1 cellular context compared by ENCODE assay signal in genomic region chr22:19429950-19430889, GRCh38.
TF ChIP-seq lines count a peak whose summit lies in the region.

No MANE protein-coding gene starts in this region.

TF ChIP-seq in endothelial cell of umbilical vein, 7 proteins besides CTCF, POLR2A, EP300 and RAD21:
- no peak for TF ChIP-seq MAX (IDR thresholded peaks at IDR 0.05; ENCODE audit: insufficient read depth, insufficient read length)
- no peak for TF ChIP-seq POLR2AphosphoS5 (IDR thresholded peaks at IDR 0.05; ENCODE audit: insufficient read depth, low read depth, low read length)
- TF ChIP-seq MYC (IDR thresholded peaks at IDR 0.05; ENCODE audit: low read depth, low read length) = no peak
- no peak for TF ChIP-seq EZH2 (IDR thresholded peaks at IDR 0.05; ENCODE audit: borderline replicate concordance, low read depth, low read length, severe bottlenecking)
- TF ChIP-seq FOS (IDR thresholded peaks at IDR 0.05; ENCODE audit: borderline replicate concordance, insufficient read depth, low read length) = no peak
- no peak for TF ChIP-seq JUN (IDR thresholded peaks at IDR 0.05; ENCODE audit: borderline replicate concordance, insufficient read depth, insufficient read length, low read depth)
- no peak for TF ChIP-seq GATA2 (IDR thresholded peaks at IDR 0.05; ENCODE audit: insufficient read depth, insufficient read length, low read depth, low read length)
